Comparison of ENCODE assay signal across 15 cellular contexts in genomic region chr6:56555438-56555872, GRCh38.
A peak's percentile ranks its signal among the peaks of the same experiment; 100 is the strongest.
DNase-seq lines count a peak whose midpoint lies in the region; ATAC-seq, FAIRE-seq and TF ChIP-seq lines count a peak whose summit lies in the region.
"Had no signal": no experiment of that assay in that cellular context is flagged by ENCODE, and none has a peak within 500 bp of the region (broad histone marks: within the 10 kb centered on the region; RNA-seq: fewer than 3 reads in every experiment).

No MANE protein-coding gene starts in this region.

- peaks cover 43% of the 10 kb centered on the region for H3K4me1 Mint-ChIP-seq in neural progenitor cell
- H3K4me1 Mint-ChIP-seq: CD8-positive, alpha-beta memory T cell; stimulated activated memory B cell treated with anti-CD40 and anti-IgM and Interleukin-4, amounts not matched to agents 10 μg/mL and 1 μg/mL and 100 μg/mL, for 72 hours had no signal

- H3K4me3 ChIP-seq in esophagus squamous epithelium (no peak overlapping the region), neural progenitor cell (no peak overlapping the region)

- peaks cover 32% of the 10 kb centered on the region for H3K36me3 Mint-ChIP-seq in neural progenitor cell
- H3K36me3 Mint-ChIP-seq: stimulated activated memory B cell treated with anti-CD40 and anti-IgM and Interleukin-4, amounts not matched to agents 10 μg/mL and 1 μg/mL and 100 μg/mL, for 72 hours had no signal

- H3K36me3 ChIP-seq in esophagus squamous epithelium, result peaks cover 0 to 28% (median 0%) of the 10 kb centered on the region in 3 donors
- peaks cover 21% of the 10 kb centered on the region for H3K36me3 ChIP-seq in neural progenitor cell

- H3K27me3 ChIP-seq in esophagus squamous epithelium, result no peaks in the 10 kb centered on the region
- no peaks in the 10 kb centered on the region for H3K27me3 ChIP-seq in neural progenitor cell

- no peak for FAIRE-seq in GM12892 (lab: Jason Lieb, UNC)

- 66 to 70% methylated on average over 5 of the region's 5 CpGs for WGBS in esophagus squamous epithelium, 2 donors

- peaks cover 3% of the 10 kb centered on the region for H3K27me3 Mint-ChIP-seq in neural progenitor cell (ENCODE audit: insufficient read depth, low read depth)
- H3K27me3 Mint-ChIP-seq: CD8-positive, alpha-beta memory T cell; stimulated activated memory B cell treated with anti-CD40 and anti-IgM and Interleukin-4, amounts not matched to agents 10 μg/mL and 1 μg/mL and 100 μg/mL, for 72 hours had no signal

- H3K4me3 Mint-ChIP-seq in neural progenitor cell, result no peak overlapping the region
- H3K4me3 Mint-ChIP-seq: CD8-positive, alpha-beta memory T cell; stimulated activated memory B cell treated with anti-CD40 and anti-IgM and Interleukin-4, amounts not matched to agents 10 μg/mL and 1 μg/mL and 100 μg/mL, for 72 hours had no signal

- peaks cover 10% of the 10 kb centered on the region for H3K79me2 ChIP-seq in neural progenitor cell (ENCODE audit: low read depth)

- no peaks in the 10 kb centered on the region for H3K9me3 ChIP-seq in esophagus squamous epithelium
- H3K9me3 ChIP-seq in neural progenitor cell (ENCODE audit: low read depth), result no peaks in the 10 kb centered on the region

- intact Hi-C loops in esophagus squamous epithelium (cut with DNase I), result no loop called here

- ATAC-seq in HG03378 (IDR thresholded peaks at IDR 0.05; ENCODE audit: unreplicated experiment) (no peak), GM19023 (IDR thresholded peaks at IDR 0.05; ENCODE audit: unreplicated experiment) (no peak), HG03442 (IDR thresholded peaks at IDR 0.05; ENCODE audit: unreplicated experiment) (no peak)
- ATAC-seq: stimulated activated memory B cell treated with anti-CD40 and anti-IgM and Interleukin-4, amounts not matched to agents 10 μg/mL and 1 μg/mL and 100 μg/mL, for 72 hours had no signal

- in situ Hi-C loops in G401 (cut with HindIII; ENCODE audit: low sequenced_read_pairs), result no loop called here

- H3K9ac ChIP-seq in neural progenitor cell, result no peak overlapping the region

- no peak for TF ChIP-seq POLR2A in esophagus squamous epithelium (IDR thresholded peaks at IDR 0.05)
- no peak for TF ChIP-seq POLR2A in GM12892 (IDR thresholded peaks at IDR 0.05; ENCODE audit: low read depth, low read length)

- peaks cover 0 to 20% (median 3%) of the 10 kb centered on the region in 3 donors for H3K4me1 ChIP-seq in esophagus squamous epithelium
- peaks cover 37% of the 10 kb centered on the region for H3K4me1 ChIP-seq in neural progenitor cell

- TF ChIP-seq CTCF in esophagus squamous epithelium (IDR thresholded peaks at IDR 0.05) (no peak), neural progenitor cell (IDR thresholded peaks at IDR 0.05) (no peak)

- H3K27ac Mint-ChIP-seq in neural progenitor cell, result peak overlapping the region; percentile 39
- H3K27ac Mint-ChIP-seq: CD8-positive, alpha-beta memory T cell; stimulated activated memory B cell treated with anti-CD40 and anti-IgM and Interleukin-4, amounts not matched to agents 10 μg/mL and 1 μg/mL and 100 μg/mL, for 72 hours had no signal

- peaks cover 12% of the 10 kb centered on the region for H3F3A ChIP-seq in neural progenitor cell (ENCODE audit: low read depth)

- peaks cover 3% of the 10 kb centered on the region for H4K20me1 ChIP-seq in neural progenitor cell (ENCODE audit: low read depth)

- H3K4me2 ChIP-seq in neural progenitor cell, result peak overlapping the region; percentile 58

- H3K27ac ChIP-seq in esophagus squamous epithelium, result peak overlapping the region in 3 of 4 donors; percentile 4 to 55 (median 49)
- peak overlapping the region; percentile 85 for H3K27ac ChIP-seq in neural progenitor cell

- no peak overlapping the region for H2AFZ ChIP-seq in neural progenitor cell (replicated peaks)

- no peaks in the 10 kb centered on the region for H3K9me3 Mint-ChIP-seq in neural progenitor cell
- H3K9me3 Mint-ChIP-seq: stimulated activated memory B cell treated with anti-CD40 and anti-IgM and Interleukin-4, amounts not matched to agents 10 μg/mL and 1 μg/mL and 100 μg/mL, for 72 hours had no signal

- DNase-seq in G401 (ENCODE audit: low spot score), result peak; percentile 60
- peak; percentile 88 for DNase-seq in NCI-H69 (lab: John Stamatoyannopoulos, UW)
- DNase-seq in esophagus squamous epithelium (lab: John Stamatoyannopoulos, UW), result no peak
- peak; percentile 64 for DNase-seq in neural progenitor cell (ENCODE audit: low spot score)
- DNase-seq in GM12892 (ENCODE audit: insufficient read length), result no peak
- DNase-seq: activated CD4-positive, alpha-beta T cell treated with anti-CD3 and anti-CD28 coated beads for 1 hour; activated effector memory CD4-positive, alpha-beta T cell treated with Interleukin-2 at 50 U/mL for 16 hours; CD8-positive, alpha-beta memory T cell; dermis blood vessel endothelial cell; hippocampal formation; SIG-M5 had no signal

Comparison
In these comparisons a context has a peak if more than half of its experiments do, and no peak if none do; other contexts are left out.
1. DNase-seq: peak in G401 (single experiment), NCI-H69 (single experiment) and neural progenitor cell (single experiment); none in esophagus squamous epithelium (single experiment) and GM12892 (single experiment).